Comparison of ENCODE assay signal across 1 cellular context in genomic region chr10:11304906-11305585, GRCh38.
TF ChIP-seq lines count a peak whose summit lies in the region.

No MANE protein-coding gene starts in this region.

TF ChIP-seq in GM12878, 131 proteins besides CTCF, POLR2A, EP300 and RAD21 (continued from another document):
- no peak for TF ChIP-seq USF1 (IDR thresholded peaks at IDR 0.05; ENCODE audit: borderline replicate concordance, extremely low read length, insufficient read depth, low read depth, low read length)
- TF ChIP-seq NR2F1 (conservative IDR thresholded peaks at IDR 0.05) = no peak
- no peak for TF ChIP-seq BACH1 (IDR thresholded peaks at IDR 0.05; ENCODE audit: borderline replicate concordance)
- no peak for TF ChIP-seq ZBED1 (IDR thresholded peaks at IDR 0.05; ENCODE audit: borderline replicate concordance)
- TF ChIP-seq PRDM15 (CRISPR knock-in tag; IDR thresholded peaks at IDR 0.05) = no peak
- no peak for TF ChIP-seq BCL11A (IDR thresholded peaks at IDR 0.05; ENCODE audit: low read depth, low read length)
- TF ChIP-seq MTA2 (IDR thresholded peaks at IDR 0.05; ENCODE audit: low read depth) = no peak
- TF ChIP-seq POLR2AphosphoS5 (IDR thresholded peaks at IDR 0.05; ENCODE audit: low read length) = no peak; the same call in 1 of the 2 replicates
TF ChIP-seq in GM12878: peak in this region for 0.
